Comparison of ENCODE assay signal across 10 cellular contexts in the genomic region with DNA sequence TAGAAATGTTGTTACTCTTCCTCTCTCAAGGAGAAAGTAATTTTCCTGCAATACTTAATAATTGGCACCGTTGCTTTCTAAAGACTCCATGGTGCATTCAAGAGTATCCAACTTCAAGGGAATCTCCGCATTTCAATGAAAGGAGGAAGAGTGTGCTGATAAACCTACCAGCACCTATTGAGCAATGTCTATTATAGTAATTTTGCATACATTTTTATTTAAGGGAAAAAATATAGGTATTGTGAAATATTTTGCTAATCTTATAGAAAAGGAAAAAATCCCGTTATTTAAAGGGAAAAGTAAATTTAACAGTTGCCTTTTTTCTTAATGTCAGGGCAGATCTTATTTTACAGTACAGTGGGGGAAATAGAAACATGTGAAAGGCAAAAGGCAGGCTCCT. TPM values are rescaled to one million over a fixed set of nuclear protein-coding genes. Genes with fewer than 3 reads are reported as not detected.
DNase-seq lines count a peak whose midpoint lies in the region; ATAC-seq and TF ChIP-seq lines count a peak whose summit lies in the region.
"Had no signal": no experiment of that assay in that cellular context is flagged by ENCODE, and none has a peak within 500 bp of the region (broad histone marks: within the 10 kb centered on the region; RNA-seq: fewer than 3 reads in every experiment).

No MANE protein-coding gene starts in this region.

- H3K27me3 ChIP-seq in SU-DHL-6 (ENCODE audit: low read length) = no peaks in the 10 kb centered on the region
- H3K27me3 ChIP-seq in esophagus muscularis mucosa = no peaks in the 10 kb centered on the region

- no peaks in the 10 kb centered on the region for H4K20me1 ChIP-seq in SU-DHL-6 (ENCODE audit: low read depth, low read length)

- in situ Hi-C loops in G401 (cut with HindIII; ENCODE audit: low sequenced_read_pairs) = no loop called here

- peaks cover 12 to 28% (median 26%) of the 10 kb centered on the region in 4 donors for H3K4me1 ChIP-seq in esophagus muscularis mucosa

- TF ChIP-seq POLR2A in esophagus muscularis mucosa (IDR thresholded peaks at IDR 0.05; ENCODE audit: low read depth) = no peak

- no peaks in the 10 kb centered on the region for H3K9me3 Mint-ChIP-seq in stimulated activated naive CD8-positive, alpha-beta T cell treated with anti-CD3 and anti-CD28 coated beads, Interleukin-15, amount 100 ng/mL, for 72 hours

- DNase-seq in NOMO-1 treated with DMSO at 0.1 percent for 48 hours (lab: John Stamatoyannopoulos, UW; ENCODE audit: unreplicated experiment) (peak; percentile 1), NOMO-1 treated with dmso at 0.1 percent for 144 hours (lab: John Stamatoyannopoulos, UW; ENCODE audit: unreplicated experiment) (no peak), esophagus muscularis mucosa (ENCODE audit: extremely low spot score) (no peak), G401 (ENCODE audit: low spot score) (no peak), NCI-H748 (lab: John Stamatoyannopoulos, UW; ENCODE audit: unreplicated experiment) (no peak)
- no peak for DNase-seq in stimulated activated naive CD8-positive, alpha-beta T cell treated with anti-CD3 and anti-CD28 coated beads, Interleukin-15, amount 100 ng/mL, for 72 hours
- DNase-seq: 8988T had no signal

- H3K27me3 Mint-ChIP-seq in stimulated activated naive CD8-positive, alpha-beta T cell treated with anti-CD3 and anti-CD28 coated beads, Interleukin-15, amount 100 ng/mL, for 72 hours = no peaks in the 10 kb centered on the region

- TF ChIP-seq EP300 in esophagus muscularis mucosa (IDR thresholded peaks at IDR 0.05) = no peak

- H3K27ac ChIP-seq in SU-DHL-6 (ENCODE audit: low read depth, low read length) (peak overlapping the region; percentile 65), esophagus muscularis mucosa (replicated peaks in 1 of 4) (peak overlapping the region; percentile 79 to 84 (median 80))

- H3K79me2 ChIP-seq in SU-DHL-6 (ENCODE audit: insufficient read depth, low read length) = no peaks in the 10 kb centered on the region

- H3K4me1 Mint-ChIP-seq in stimulated activated naive CD8-positive, alpha-beta T cell treated with anti-CD3 and anti-CD28 coated beads, Interleukin-15, amount 100 ng/mL, for 72 hours = peaks cover 32% of the 10 kb centered on the region

- peak overlapping the region; percentile 91 for H3K4me2 ChIP-seq in SU-DHL-6 (ENCODE audit: low read depth, low read length, poor library complexity, severe bottlenecking)

- H3K9me3 ChIP-seq in SU-DHL-6 (ENCODE audit: insufficient read depth, low read length) = no peaks in the 10 kb centered on the region
- H3K9me3 ChIP-seq in esophagus muscularis mucosa = no peaks in the 10 kb centered on the region

- peaks cover 12% of the 10 kb centered on the region for H3F3A ChIP-seq in SU-DHL-6 (ENCODE audit: insufficient read depth)

- H3K9me2 ChIP-seq in SU-DHL-6 (replicated peaks; ENCODE audit: insufficient read depth, low read length) = no peaks in the 10 kb centered on the region

- TF ChIP-seq CTCF in SU-DHL-6 (IDR thresholded peaks at IDR 0.05; ENCODE audit: insufficient read depth, low read length, poor library complexity, severe bottlenecking) = no peak
- TF ChIP-seq CTCF in esophagus muscularis mucosa (IDR thresholded peaks at IDR 0.05) = no peak

- H3K4me3 Mint-ChIP-seq in stimulated activated naive CD8-positive, alpha-beta T cell treated with anti-CD3 and anti-CD28 coated beads, Interleukin-15, amount 100 ng/mL, for 72 hours = peak overlapping the region; percentile 95 to 99

- peak overlapping the region; percentile 71 for H3K9ac ChIP-seq in SU-DHL-6 (ENCODE audit: low read length)

- no peaks in the 10 kb centered on the region for H3K36me3 ChIP-seq in SU-DHL-6 (ENCODE audit: low read length)
- peaks cover 6 to 66% (median 47%) of the 10 kb centered on the region in 4 donors for H3K36me3 ChIP-seq in esophagus muscularis mucosa

- ATAC-seq in stimulated activated naive CD8-positive, alpha-beta T cell treated with anti-CD3 and anti-CD28 coated beads, Interleukin-15, amount 100 ng/mL, for 72 hours = no peak
- no peak for ATAC-seq in GM19324 (IDR thresholded peaks at IDR 0.05; ENCODE audit: low FRiP score, unreplicated experiment)

- intact Hi-C loops in esophagus muscularis mucosa (cut with DNase I) = loop anchor here (5.0 kb wide), 1 partner anchor 127 kb away; no protein-coding TSS in a partner anchor

- WGBS in esophagus muscularis mucosa = 58% methylated on average over 3 of the region's 3 CpGs

- H3K27ac Mint-ChIP-seq in stimulated activated naive CD8-positive, alpha-beta T cell treated with anti-CD3 and anti-CD28 coated beads, Interleukin-15, amount 100 ng/mL, for 72 hours = peak overlapping the region; percentile 48 to 95

- H3K4me3 ChIP-seq in SU-DHL-6 (ENCODE audit: insufficient read depth, low read length, poor library complexity, severe bottlenecking) (peak overlapping the region; percentile 87), esophagus muscularis mucosa (no peak overlapping the region)

- H2AFZ ChIP-seq in SU-DHL-6 (ENCODE audit: low read depth, low read length, severe bottlenecking) = peak overlapping the region; percentile 86

RNA-seq across cellular contexts. Expression of a gene that starts 1.1 kb away (rescaled TPM):
- total RNA-seq in esophagus muscularis mucosa = 1 to 10 TPM; 3.3 to 6.2 (median 3.7) TPM
- total RNA-seq in G401 (2014; rRNA removed; shearing (Covaris generic)) = not detected in 2 replicates

RNA-seq across cellular contexts. Expression of a gene that starts 17.8 kb away (rescaled TPM):
- total RNA-seq in esophagus muscularis mucosa = not detected
- total RNA-seq in G401 (2014; rRNA removed; shearing (Covaris generic)) = not detected in 2 replicates

RNA-seq across cellular contexts. Expression of a gene that starts 23.2 kb away (rescaled TPM):
- not detected for total RNA-seq in esophagus muscularis mucosa
- not detected in 2 replicates for total RNA-seq in G401 (2014; rRNA removed; shearing (Covaris generic))
- total RNA-seq: glomerular endothelial cell had no signal

RNA-seq across cellular contexts. Expression of a gene that starts 39.6 kb away (rescaled TPM):
- total RNA-seq in esophagus muscularis mucosa = 100 to 1,000 TPM in 3 of 4 donors, 10 to 100 TPM in 1; 83.3 to 156 (median 104) TPM
- 42.8 and 63.6 TPM in 2 replicates for total RNA-seq in G401 (2014; rRNA removed; shearing (Covaris generic))
